ENCODE assay signal across 15 cellular contexts in genomic region chr3:50275996-50276761, GRCh38. TPM values are rescaled to one million over a fixed set of nuclear protein-coding genes. Genes with fewer than 3 reads are reported as not detected.
A peak's percentile ranks its signal among the peaks of the same experiment; 100 is the strongest.
DNase-seq lines count a peak whose midpoint lies in the region; ATAC-seq and TF ChIP-seq lines count a peak whose summit lies in the region.
"Had no signal": no experiment of that assay in that cellular context is flagged by ENCODE, and none has a peak within 500 bp of the region (broad histone marks: within the 10 kb centered on the region; RNA-seq: fewer than 3 reads in every experiment).

No MANE protein-coding gene starts in this region.

- H3K27me3 ChIP-seq in H7 (ENCODE audit: control insufficient read depth, insufficient read depth, low read length) (peaks cover 39% of the 10 kb centered on the region), mesendoderm (ENCODE audit: insufficient read depth, low read length, poor library complexity) (peaks cover 11% of the 10 kb centered on the region), colonic mucosa (peaks cover 9% of the 10 kb centered on the region)

- DNase-seq in CD1c-positive myeloid dendritic cell (ENCODE audit: extremely low spot score) (peak; percentile 42), H7 (peak; percentile 87), mesendoderm (no peak), colonic mucosa (no peak), ACHN (no peak)
- peak; percentile 32 for DNase-seq in activated T-helper 2 cell treated with anti-CD3 and anti-CD28 coated beads, Interferon-gamma antibody, Interleukin-2, Interleukin-4, amounts not matched to agents 10 μg/mL and 5 μg/mL and 100 μg/mL, durations not matched to agents 14 hours and 24 hours and 36 hours (ENCODE audit: low spot score)
- DNase-seq in NK-92 treated with Interleukin-12 subunit alpha and Interleukin-12 subunit beta, amount 100 ng/mL, for 24 hours (lab: John Stamatoyannopoulos, UW): no peak
- DNase-seq: activated CD8-positive, alpha-beta memory T cell treated with anti-CD3 and anti-CD28 coated beads, Interleukin-2, amount 10 ng/mL, durations not matched to agents 7 days and 5 days; brain microvascular endothelial cell; heart right ventricle; OCI-M1; posterior cingulate gyrus had no signal

- H3K27me3 Mint-ChIP-seq in activated T-helper 2 cell treated with anti-CD3 and anti-CD28 coated beads, Interferon-gamma antibody, Interleukin-2, Interleukin-4, amounts not matched to agents 10 μg/mL and 5 μg/mL and 100 μg/mL, durations not matched to agents 14 hours and 24 hours and 36 hours (ENCODE audit: low read depth): peaks cover 36% of the 10 kb centered on the region

- no peaks in the 10 kb centered on the region for H3K9me3 Mint-ChIP-seq in activated T-helper 2 cell treated with anti-CD3 and anti-CD28 coated beads, Interferon-gamma antibody, Interleukin-2, Interleukin-4, amounts not matched to agents 10 μg/mL and 5 μg/mL and 100 μg/mL, durations not matched to agents 14 hours and 24 hours and 36 hours

- H4K8ac ChIP-seq in mesendoderm (ENCODE audit: low read depth, low read length): no peak overlapping the region

- H3K4ac ChIP-seq in mesendoderm (ENCODE audit: low read depth, low read length): no peak overlapping the region

- no peak overlapping the region for H3K23ac ChIP-seq in mesendoderm (ENCODE audit: low read length)

- H3K4me1 ChIP-seq in mesendoderm (ENCODE audit: control insufficient read depth, low read depth, low read length): peaks cover 3% of the 10 kb centered on the region
- peaks cover 16% of the 10 kb centered on the region for H3K4me1 ChIP-seq in colonic mucosa

- H2AK5ac ChIP-seq in mesendoderm (ENCODE audit: low read length): no peak overlapping the region

- no CpG with 5 or more reads among the region's 79 CpGs for WGBS in mesendoderm (ENCODE audit: extremely low coverage, insufficient coverage, low lambda C conversion rate)

- H3K36me3 ChIP-seq in H7 (replicated peaks; ENCODE audit: control insufficient read depth, insufficient read depth, low read length): no peaks in the 10 kb centered on the region
- no peaks in the 10 kb centered on the region for H3K36me3 ChIP-seq in mesendoderm (ENCODE audit: control insufficient read depth, insufficient read depth, low read length)
- no peaks in the 10 kb centered on the region for H3K36me3 ChIP-seq in colonic mucosa
- H3K36me3 ChIP-seq: brain microvascular endothelial cell had no signal

- H2BK120ac ChIP-seq in mesendoderm (ENCODE audit: low read depth, low read length): no peak overlapping the region

- H3K18ac ChIP-seq in mesendoderm (ENCODE audit: low read length): no peak overlapping the region

- no peak overlapping the region for H3K4me2 ChIP-seq in mesendoderm (ENCODE audit: low read length)

- H4K5ac ChIP-seq in mesendoderm (ENCODE audit: low read length): no peak overlapping the region

- ATAC-seq in GM21390 (IDR thresholded peaks at IDR 0.05; ENCODE audit: unreplicated experiment): no peak
- ATAC-seq: activated CD8-positive, alpha-beta memory T cell treated with anti-CD3 and anti-CD28 coated beads, Interleukin-2, amount 10 ng/mL, durations not matched to agents 7 days and 5 days; heart right ventricle had no signal

- H3K4me3 Mint-ChIP-seq in activated T-helper 2 cell treated with anti-CD3 and anti-CD28 coated beads, Interferon-gamma antibody, Interleukin-2, Interleukin-4, amounts not matched to agents 10 μg/mL and 5 μg/mL and 100 μg/mL, durations not matched to agents 14 hours and 24 hours and 36 hours (ENCODE audit: low read depth): peak overlapping the region; percentile 17
- H3K4me3 Mint-ChIP-seq: activated CD8-positive, alpha-beta memory T cell treated with anti-CD3 and anti-CD28 coated beads, Interleukin-2, amount 10 ng/mL, durations not matched to agents 7 days and 5 days had no signal

- no peak overlapping the region for H2BK15ac ChIP-seq in mesendoderm (replicated peaks; ENCODE audit: low read depth)

- H3K9ac ChIP-seq in mesendoderm (ENCODE audit: low read length): no peak overlapping the region
- H3K9ac ChIP-seq in colonic mucosa (ENCODE audit: low read depth in 2 of 2, low read length in 2 of 2): no peak overlapping the region

- H2BK5ac ChIP-seq in mesendoderm (ENCODE audit: low read length): no peak overlapping the region

- peak overlapping the region; percentile 5 for H3K56ac ChIP-seq in mesendoderm (ENCODE audit: low read length)

- no peak for TF ChIP-seq CTCF in colonic mucosa (IDR thresholded peaks at IDR 0.05)

- H3K4me3 ChIP-seq in H7 (ENCODE audit: insufficient read depth, low read depth, low read length): peak overlapping the region; percentile 41; the same call in 1 of the 2 replicates
- H3K4me3 ChIP-seq in mesendoderm (ENCODE audit: low read length): no peak overlapping the region
- no peak overlapping the region for H3K4me3 ChIP-seq in colonic mucosa
- H3K4me3 ChIP-seq: heart right ventricle had no signal

- no peaks in the 10 kb centered on the region for H3K9me3 ChIP-seq in colonic mucosa
- H3K9me3 ChIP-seq: heart right ventricle had no signal

- H3K79me2 ChIP-seq in mesendoderm (ENCODE audit: control insufficient read depth, insufficient read depth, low read length): no peaks in the 10 kb centered on the region

- intact Hi-C loops in activated T-helper 2 cell treated with anti-CD3 and anti-CD28 coated beads, Interferon-gamma antibody, Interleukin-2, Interleukin-4, amounts not matched to agents 10 μg/mL and 5 μg/mL and 100 μg/mL, durations not matched to agents 14 hours and 24 hours and 36 hours (cut with micrococcal nuclease): no loop called here
- intact Hi-C loops in colonic mucosa (cut with DNase I): loop anchor here (2.0 to 10.0 kb wide), 2 partner anchors 49 kb away; partner anchors contain the start of genes HYAL2 and TUSC2

- H3K27ac ChIP-seq in mesendoderm (ENCODE audit: low read depth, low read length): no peak overlapping the region
- no peak overlapping the region for H3K27ac ChIP-seq in colonic mucosa
- H3K27ac ChIP-seq: brain microvascular endothelial cell, heart right ventricle had no signal

- no peak overlapping the region for H3K27ac Mint-ChIP-seq in activated T-helper 2 cell treated with anti-CD3 and anti-CD28 coated beads, Interferon-gamma antibody, Interleukin-2, Interleukin-4, amounts not matched to agents 10 μg/mL and 5 μg/mL and 100 μg/mL, durations not matched to agents 14 hours and 24 hours and 36 hours
- H3K27ac Mint-ChIP-seq: activated CD8-positive, alpha-beta memory T cell treated with anti-CD3 and anti-CD28 coated beads, Interleukin-2, amount 10 ng/mL, durations not matched to agents 7 days and 5 days had no signal

- no peaks in the 10 kb centered on the region for H3K36me3 Mint-ChIP-seq in activated T-helper 2 cell treated with anti-CD3 and anti-CD28 coated beads, Interferon-gamma antibody, Interleukin-2, Interleukin-4, amounts not matched to agents 10 μg/mL and 5 μg/mL and 100 μg/mL, durations not matched to agents 14 hours and 24 hours and 36 hours (ENCODE audit: low read depth)
- H3K36me3 Mint-ChIP-seq: activated CD8-positive, alpha-beta memory T cell treated with anti-CD3 and anti-CD28 coated beads, Interleukin-2, amount 10 ng/mL, durations not matched to agents 7 days and 5 days had no signal

- in situ Hi-C loops in ACHN (cut with HindIII; ENCODE audit: low pct_ligation_motif_present, low pct_unique_long_range_greater_than_20kb, low sequenced_read_pairs): no loop called here

- no peaks in the 10 kb centered on the region for H3K79me1 ChIP-seq in mesendoderm (ENCODE audit: low read length)

- peaks cover 11% of the 10 kb centered on the region for H3K4me1 Mint-ChIP-seq in activated T-helper 2 cell treated with anti-CD3 and anti-CD28 coated beads, Interferon-gamma antibody, Interleukin-2, Interleukin-4, amounts not matched to agents 10 μg/mL and 5 μg/mL and 100 μg/mL, durations not matched to agents 14 hours and 24 hours and 36 hours (ENCODE audit: low read depth)

RNA-seq across cellular contexts. Expression of gene LSMEM2, which starts 2.7 kb away (rescaled TPM):
- 0.07 and 1.2 TPM in 2 replicates for total RNA-seq in H7 (2014; rRNA removed; shearing (Covaris generic))
- total RNA-seq in activated T-helper 2 cell treated with anti-CD3 and anti-CD28 coated beads, Interferon-gamma antibody, Interleukin-2, Interleukin-4, amounts not matched to agents 10 μg/mL and 5 μg/mL and 100 μg/mL, durations not matched to agents 14 hours and 24 hours and 36 hours: not detected in 2 replicates
- 0.06 TPM for polyA plus RNA-seq in mesendoderm (2013, experiment 1 of 2)
- 0.06 TPM for polyA plus RNA-seq in mesendoderm (2013, experiment 2 of 2)
- not detected for total RNA-seq in colonic mucosa
- total RNA-seq: activated CD8-positive, alpha-beta memory T cell treated with anti-CD3 and anti-CD28 coated beads, Interleukin-2, amount 10 ng/mL, durations not matched to agents 7 days and 5 days; lung microvascular endothelial cell; subcutaneous adipose tissue had no signal

RNA-seq across cellular contexts. Expression of gene SEMA3B, which starts 7.2 kb away (rescaled TPM):
- total RNA-seq in H7 (2014; rRNA removed; shearing (Covaris generic)): 2.8 and 4.4 TPM in 2 replicates
- total RNA-seq in activated T-helper 2 cell treated with anti-CD3 and anti-CD28 coated beads, Interferon-gamma antibody, Interleukin-2, Interleukin-4, amounts not matched to agents 10 μg/mL and 5 μg/mL and 100 μg/mL, durations not matched to agents 14 hours and 24 hours and 36 hours: 0.30 and 0.68 TPM in 2 replicates
- 1.9 TPM for polyA plus RNA-seq in mesendoderm (2013, experiment 1 of 2)
- 2.2 TPM for polyA plus RNA-seq in mesendoderm (2013, experiment 2 of 2)
- total RNA-seq in colonic mucosa: 10 to 100 TPM; 51.6 to 57.0 TPM

RNA-seq across cellular contexts. Expression of gene IFRD2, which starts 16.1 kb away (rescaled TPM):
- 118 and 146 TPM in 2 replicates for total RNA-seq in H7 (2014; rRNA removed; shearing (Covaris generic))
- total RNA-seq in activated T-helper 2 cell treated with anti-CD3 and anti-CD28 coated beads, Interferon-gamma antibody, Interleukin-2, Interleukin-4, amounts not matched to agents 10 μg/mL and 5 μg/mL and 100 μg/mL, durations not matched to agents 14 hours and 24 hours and 36 hours: 154 and 164 TPM in 2 replicates
- polyA plus RNA-seq in mesendoderm (2013, experiment 1 of 2): 76.8 TPM
- 74.0 TPM for polyA plus RNA-seq in mesendoderm (2013, experiment 2 of 2)
- total RNA-seq in colonic mucosa: 100 to 1,000 TPM in 1 of 2 donors, 10 to 100 TPM in 1; 52.8 to 129 TPM

RNA-seq across cellular contexts. Expression of gene HYAL3, which starts 23.0 kb away (rescaled TPM):
- total RNA-seq in H7 (2014; rRNA removed; shearing (Covaris generic)): 3.5 and 5.7 TPM in 2 replicates
- total RNA-seq in activated T-helper 2 cell treated with anti-CD3 and anti-CD28 coated beads, Interferon-gamma antibody, Interleukin-2, Interleukin-4, amounts not matched to agents 10 μg/mL and 5 μg/mL and 100 μg/mL, durations not matched to agents 14 hours and 24 hours and 36 hours: 10.8 TPM in 2 replicates
- 3.6 TPM for polyA plus RNA-seq in mesendoderm (2013, experiment 1 of 2)
- 3.0 TPM for polyA plus RNA-seq in mesendoderm (2013, experiment 2 of 2)
- total RNA-seq in colonic mucosa: 1 to 10 TPM; 2.5 to 4.2 TPM

RNA-seq across cellular contexts. Expression of gene NAA80, which starts 23.0 kb away (rescaled TPM):
- total RNA-seq in H7 (2014; rRNA removed; shearing (Covaris generic)): 23.7 and 28.3 TPM in 2 replicates
- 24.9 and 25.0 TPM in 2 replicates for total RNA-seq in activated T-helper 2 cell treated with anti-CD3 and anti-CD28 coated beads, Interferon-gamma antibody, Interleukin-2, Interleukin-4, amounts not matched to agents 10 μg/mL and 5 μg/mL and 100 μg/mL, durations not matched to agents 14 hours and 24 hours and 36 hours
- polyA plus RNA-seq in mesendoderm (2013, experiment 1 of 2): 6.2 TPM
- 6.0 TPM for polyA plus RNA-seq in mesendoderm (2013, experiment 2 of 2)
- 1 to 10 TPM; 6.7 to 10.0 TPM for total RNA-seq in colonic mucosa

Comparison
In these comparisons a context has a peak if more than half of its experiments do, and no peak if none do; other contexts are left out.
1. DNase-seq: peak in CD1c-positive myeloid dendritic cell (single experiment), H7 (single experiment) and activated T-helper 2 cell treated with anti-CD3 and anti-CD28 coated beads, Interferon-gamma antibody, Interleukin-2, Interleukin-4, amounts not matched to agents 10 μg/mL and 5 μg/mL and 100 μg/mL, durations not matched to agents 14 hours and 24 hours and 36 hours (single experiment); none in mesendoderm (single experiment), colonic mucosa (single experiment), NK-92 treated with Interleukin-12 subunit alpha and Interleukin-12 subunit beta, amount 100 ng/mL, for 24 hours (single experiment) and ACHN (single experiment).